Comparison of ENCODE assay signal across 9 cellular contexts in genomic region chr5:122311400-122311887, GRCh38. TPM values are rescaled to one million over a fixed set of nuclear protein-coding genes. Genes with fewer than 3 reads are reported as not detected.
DNase-seq lines count a peak whose midpoint lies in the region; ATAC-seq and TF ChIP-seq lines count a peak whose summit lies in the region.
"Had no signal": no experiment of that assay in that cellular context is flagged by ENCODE, and none has a peak within 500 bp of the region (broad histone marks: within the 10 kb centered on the region; RNA-seq: fewer than 3 reads in every experiment).

No MANE protein-coding gene starts in this region.

- no peak overlapping the region for H3K27ac ChIP-seq in thymus (ENCODE audit: low read depth)

- H3K4me1 ChIP-seq in thymus (ENCODE audit: control insufficient read depth, insufficient read depth, low read length) = no peaks in the 10 kb centered on the region

- 13% methylated on average over 30 of the region's 30 CpGs for WGBS in thymus

- H3K36me3 ChIP-seq in kidney epithelial cell (ENCODE audit: control insufficient read depth, insufficient read depth, low read length) (no peaks in the 10 kb centered on the region), thymus (ENCODE audit: control insufficient read depth, insufficient read depth) (no peaks in the 10 kb centered on the region)

- H3K9me3 ChIP-seq in thymus (ENCODE audit: control insufficient read depth) = peaks cover 2% of the 10 kb centered on the region

- peak overlapping the region; percentile 68 for H3K4me3 ChIP-seq in kidney epithelial cell (ENCODE audit: low read depth, low read length)
- H3K4me3 ChIP-seq in thymus (ENCODE audit: low read length) = peak overlapping the region; percentile 39

- TF ChIP-seq CTCF in kidney epithelial cell (IDR thresholded peaks at IDR 0.05; ENCODE audit: insufficient read depth, low read length, poor library complexity, severe bottlenecking) = no peak
- no peak for TF ChIP-seq CTCF in GM10266 (IDR thresholded peaks at IDR 0.05; ENCODE audit: control insufficient read depth, insufficient read depth, low read depth, missing control alignments)

- ATAC-seq in HG03432 (IDR thresholded peaks at IDR 0.05; ENCODE audit: unreplicated experiment) (no peak), GM19023 (IDR thresholded peaks at IDR 0.05; ENCODE audit: unreplicated experiment) (no peak)

- peak; percentile 30 for DNase-seq in NCI-H2227 (lab: John Stamatoyannopoulos, UW; ENCODE audit: unreplicated experiment)
- DNase-seq in NCI-H2227 treated with DMSO at 0.1 percent for 48 hours (lab: John Stamatoyannopoulos, UW) = no peak
- peak; percentile 53 for DNase-seq in astrocyte of the hippocampus (ENCODE audit: low read depth, low spot score)
- no peak for DNase-seq in kidney epithelial cell (ENCODE audit: low read depth)
- no peak for DNase-seq in GM10266 (ENCODE audit: extremely low spot score)
- DNase-seq: CD4-positive, CD25-positive, alpha-beta regulatory T cell had no signal

- H3K27me3 ChIP-seq in kidney epithelial cell (ENCODE audit: control insufficient read depth, insufficient read depth, low read length) (no peaks in the 10 kb centered on the region), thymus (ENCODE audit: control insufficient read depth, insufficient read depth) (peaks cover 32% of the 10 kb centered on the region)

RNA-seq across cellular contexts. Expression of gene SNCAIP, which starts 0.6 kb away (rescaled TPM):
- 3.0 and 3.1 TPM in 2 replicates for total RNA-seq in kidney epithelial cell
- 7.4 TPM for polyA plus RNA-seq in thymus
- total RNA-seq: CD4-positive, CD25-positive, alpha-beta regulatory T cell had no signal
- polyA plus RNA-seq: CD4-positive, CD25-positive, alpha-beta regulatory T cell had no signal

Comparison
In these comparisons a context has a peak if more than half of its experiments do, and no peak if none do; other contexts are left out.
1. DNase-seq: peak in NCI-H2227 (single experiment) and astrocyte of the hippocampus (single experiment); none in NCI-H2227 treated with DMSO at 0.1 percent for 48 hours (single experiment), kidney epithelial cell (single experiment) and GM10266 (single experiment).